Comparison of ENCODE assay signal across 22 cellular contexts in genomic region chr5:161481922-161482321, GRCh38.
DNase-seq lines count a peak whose midpoint lies in the region; ATAC-seq lines count a peak whose summit lies in the region.
"Had no signal": no experiment of that assay in that cellular context is flagged by ENCODE, and none has a peak within 500 bp of the region (broad histone marks: within the 10 kb centered on the region; RNA-seq: fewer than 3 reads in every experiment).

No MANE protein-coding gene starts in this region.

- in situ Hi-C loops in SK-MEL-5 (cut with HindIII; ENCODE audit: low pct_unique_long_range_greater_than_20kb, low sequenced_read_pairs): no loop called here

- ATAC-seq in GM19351 (IDR thresholded peaks at IDR 0.05; ENCODE audit: unreplicated experiment): peak; percentile 57
- ATAC-seq in HG02571 (IDR thresholded peaks at IDR 0.05; ENCODE audit: unreplicated experiment): peak; percentile 48
- peak; percentile 80 for ATAC-seq in HG03039 (IDR thresholded peaks at IDR 0.05; ENCODE audit: unreplicated experiment)
- ATAC-seq: K562; left lobe of liver; naive thymus-derived CD4-positive, alpha-beta T cell; stimulated activated naive CD8-positive, alpha-beta T cell treated with anti-CD3 and anti-CD28 coated beads, Interleukin-15, Interleukin-2, amounts not matched to agents 100 U/mL and 50 U/mL, for 24 hours; T-helper 17 cell had no signal

- DNase-seq in SK-MEL-5 (ENCODE audit: low read depth, low spot score) (peak; percentile 3), GM19240 (ENCODE audit: insufficient read length, low spot score) (no peak), NCI-H526 treated with DMSO at 0.1 percent for 48 hours (lab: John Stamatoyannopoulos, UW) (no peak), NCI-H2107 (lab: John Stamatoyannopoulos, UW) (no peak)
- no peak for DNase-seq in activated CD4-positive, alpha-beta T cell treated with anti-CD3 and anti-CD28 coated beads, Interleukin-2, amount 50 U/mL, for 4 hours
- DNase-seq: activated CD4-positive, alpha-beta T cell treated with anti-CD3 and anti-CD28 coated beads for 48 hours; activated naive CD8-positive, alpha-beta T cell treated with anti-CD3 and anti-CD28 coated beads, Interleukin-2, amount 10 ng/mL, durations not matched to agents 7 days and 5 days; CD4-positive, alpha-beta T cell; mesendoderm; naive thymus-derived CD4-positive, alpha-beta T cell; NCI-H1436 treated with DMSO at 0.1 percent for 48 hours; NCI-H524 treated with DMSO at 0.1 percent for 48 hours; retina; stimulated activated CD4-positive, alpha-beta T cell treated with anti-CD3 and anti-CD28 coated beads, Interleukin-4, amount 100 ng/mL, for 24 hours; stimulated activated naive CD8-positive, alpha-beta T cell treated with anti-CD3 and anti-CD28 coated beads, Interleukin-15, Interleukin-2, amounts not matched to agents 100 U/mL and 50 U/mL, for 24 hours; T-helper 17 cell; tibial artery had no signal
